ENCODE assay signal across 8 cellular contexts in genomic region chr1:218299416-218299815, GRCh38. TPM values are rescaled to one million over a fixed set of nuclear protein-coding genes. Genes with fewer than 3 reads are reported as not detected.
DNase-seq lines count a peak whose midpoint lies in the region; ATAC-seq and TF ChIP-seq lines count a peak whose summit lies in the region.

No MANE protein-coding gene starts in this region.

- H3K36me3 ChIP-seq in IMR-90 (ENCODE audit: control insufficient read depth, insufficient read depth, low read length): peaks cover 2% of the 10 kb centered on the region
- no peaks in the 10 kb centered on the region for H3K36me3 ChIP-seq in adrenal gland (replicated peaks in 1 of 2)
- H3K36me3 ChIP-seq in liver (ENCODE audit: control insufficient read depth in 4 of 4, insufficient read depth in 3 of 4, low read depth in 1 of 4, low read length in 3 of 4): peaks cover 0 to 6% (median 3%) of the 10 kb centered on the region in 4 donors

- no peak overlapping the region for H3K9ac ChIP-seq in IMR-90 (ENCODE audit: low read depth, low read length)
- no peak overlapping the region for H3K9ac ChIP-seq in liver (ENCODE audit: low read depth in 1 of 2, low read length in 2 of 2)

- H3K4me1 Mint-ChIP-seq in activated naive CD4-positive, alpha-beta T cell treated with anti-CD3 and anti-CD28 coated beads, Interleukin-2, amount 10 ng/mL, durations not matched to agents 7 days and 5 days: peaks cover 5% of the 10 kb centered on the region

- no peaks in the 10 kb centered on the region for H3K9me3 Mint-ChIP-seq in activated naive CD4-positive, alpha-beta T cell treated with anti-CD3 and anti-CD28 coated beads, Interleukin-2, amount 10 ng/mL, durations not matched to agents 7 days and 5 days

- BruUV-seq in IMR-90 (replicated peaks; lab: Mats Ljungman, UMichigan): no TSS peak

- CTCF ChIA-PET in IMR-90 (lab: Yijun Ruan, JAX): interaction anchor here (0.6 to 1.5 kb wide), 12 partner anchors 10 to 1513 kb away, joined by 3 to 9 read pairs (median 4); partner anchors contain the start of gene RRP15
- CTCF ChIA-PET in activated naive CD4-positive, alpha-beta T cell treated with anti-CD3 and anti-CD28 coated beads, Interleukin-2, amount 10 ng/mL, durations not matched to agents 7 days and 5 days (lab: Charles Lee): interaction anchor here (0.7 to 1.2 kb wide), 3 partner anchors 9 to 31 kb away, joined by 3 to 5 read pairs (median 5); no protein-coding TSS in a partner anchor

- no peak overlapping the region for H2BK20ac ChIP-seq in IMR-90 (ENCODE audit: low read depth, low read length)

- H3K27ac Mint-ChIP-seq in activated naive CD4-positive, alpha-beta T cell treated with anti-CD3 and anti-CD28 coated beads, Interleukin-2, amount 10 ng/mL, durations not matched to agents 7 days and 5 days: no peak overlapping the region

- intact Hi-C loops in IMR-90 (cut with micrococcal nuclease) (loop anchor here (1.0 to 2.0 kb wide), 2 partner anchors 1267 to 1513 kb away; no protein-coding TSS in a partner anchor), adrenal gland (cut with DNase I) (no loop called here)

- no peak overlapping the region for H2BK15ac ChIP-seq in IMR-90 (ENCODE audit: low read depth, low read length)

- TF ChIP-seq POLR2A in IMR-90 (IDR thresholded peaks at IDR 0.05; ENCODE audit: low read depth, low read length): no peak
- TF ChIP-seq POLR2A in adrenal gland (IDR thresholded peaks at IDR 0.05): no peak

- no peak overlapping the region for H2BK120ac ChIP-seq in IMR-90 (ENCODE audit: low read depth, low read length)

- H3K79me1 ChIP-seq in IMR-90 (ENCODE audit: low read depth in 1 of 2, low read length in 2 of 2): peaks cover 16 to 25% of the 10 kb centered on the region in 2 experiments; a peak in 3 of 4 replicates

- no peak overlapping the region for H2AK9ac ChIP-seq in IMR-90 (replicated peaks; ENCODE audit: low read depth, low read length, poor library complexity)

- ATAC-seq in IMR-90 (ENCODE audit: low read depth): peak; percentile 89
- no peak for ATAC-seq in HG02623 (IDR thresholded peaks at IDR 0.05; ENCODE audit: unreplicated experiment)

- H3K23ac ChIP-seq in IMR-90 (ENCODE audit: low read depth, low read length): no peak overlapping the region

- no peak overlapping the region for H3K18ac ChIP-seq in IMR-90 (ENCODE audit: low read depth, low read length)

- H3K4me2 ChIP-seq in IMR-90 (ENCODE audit: low read depth, low read length): no peak overlapping the region; the same call in 1 of the 2 replicates

- no peaks in the 10 kb centered on the region for H3K9me3 ChIP-seq in IMR-90 (ENCODE audit: control insufficient read depth, insufficient read depth, low read length)
- no peaks in the 10 kb centered on the region for H3K9me3 ChIP-seq in adrenal gland (replicated peaks in 1 of 3)
- H3K9me3 ChIP-seq in liver (ENCODE audit: control insufficient read depth in 4 of 4, low read length in 3 of 4): no peaks in the 10 kb centered on the region

- no peak overlapping the region for H4K8ac ChIP-seq in IMR-90 (ENCODE audit: low read depth in 2 of 2, low read length in 2 of 2)

- H3K4me1 ChIP-seq in IMR-90 (ENCODE audit: control insufficient read depth, insufficient read depth, low read length) (0 out of 2 replicates have a peak, but pooled peaks cover 1% of the 10 kb centered on the region), adrenal gland (replicated peaks in 1 of 2) (peaks cover 0 to 8% of the 10 kb centered on the region in 2 donors), liver (ENCODE audit: control insufficient read depth in 4 of 4, insufficient read depth in 4 of 4, low read length in 3 of 4) (no peaks in the 10 kb centered on the region)

- H3K4me3 Mint-ChIP-seq in activated naive CD4-positive, alpha-beta T cell treated with anti-CD3 and anti-CD28 coated beads, Interleukin-2, amount 10 ng/mL, durations not matched to agents 7 days and 5 days: no peak overlapping the region

- TF ChIP-seq RAD21 in IMR-90 (IDR thresholded peaks at IDR 0.05; ENCODE audit: low read length) (peak; percentile 68), liver (IDR thresholded peaks at IDR 0.05) (peak; percentile 36 to 67)

- dilution Hi-C loops in IMR-90 (cut with HindIII; ENCODE audit: low sequenced_read_pairs, unreplicated experiment): no loop called here

- H3K27me3 Mint-ChIP-seq in activated naive CD4-positive, alpha-beta T cell treated with anti-CD3 and anti-CD28 coated beads, Interleukin-2, amount 10 ng/mL, durations not matched to agents 7 days and 5 days: no peaks in the 10 kb centered on the region

- DNase-seq in NCI-H82 (lab: John Stamatoyannopoulos, UW): peak; percentile 33
- DNase-seq in NCI-H82 treated with DMSO at 0.1 percent for 48 hours (lab: John Stamatoyannopoulos, UW; ENCODE audit: unreplicated experiment): no peak
- peak; percentile 77 for DNase-seq in IMR-90
- no peak for DNase-seq in adrenal gland
- DNase-seq in activated CD8-positive, alpha-beta memory T cell treated with anti-CD3 and anti-CD28 coated beads, Interleukin-2, amount 50 U/mL, for 48 hours: no peak
- no peak for DNase-seq in activated naive CD4-positive, alpha-beta T cell treated with anti-CD3 and anti-CD28 coated beads, Interleukin-2, amount 10 ng/mL, durations not matched to agents 7 days and 5 days

- no peak overlapping the region for H4K5ac ChIP-seq in IMR-90 (ENCODE audit: low read depth, low read length)

- in situ Hi-C loops in IMR-90 (cut with MboI; ENCODE audit: low sequenced_read_pairs): no loop called here

- H3K14ac ChIP-seq in IMR-90 (replicated peaks; ENCODE audit: low read depth, low read length): no peak overlapping the region

- TF ChIP-seq CTCF in IMR-90 (conservative IDR thresholded peaks at IDR 0.05; ENCODE audit: low read depth, low read length) (peak; percentile 65), adrenal gland (IDR thresholded peaks at IDR 0.05) (peak; percentile 12 to 45 (median 34)), liver (IDR thresholded peaks at IDR 0.05; ENCODE audit: low read depth, low read length, missing input control) (no peak)

- H3K36me3 Mint-ChIP-seq in activated naive CD4-positive, alpha-beta T cell treated with anti-CD3 and anti-CD28 coated beads, Interleukin-2, amount 10 ng/mL, durations not matched to agents 7 days and 5 days: peaks cover 6% of the 10 kb centered on the region

- H2BK5ac ChIP-seq in IMR-90 (ENCODE audit: low read depth, low read length, poor library complexity, severe bottlenecking): peak overlapping the region; percentile 46

- H3K27ac ChIP-seq in IMR-90 (ENCODE audit: insufficient read depth, low read length): no peak overlapping the region
- H3K27ac ChIP-seq in adrenal gland: no peak overlapping the region
- H3K27ac ChIP-seq in liver (ENCODE audit: low read depth in 1 of 2, low read length in 2 of 2): no peak overlapping the region

- no peak overlapping the region for H3K56ac ChIP-seq in IMR-90 (ENCODE audit: extremely low read depth, insufficient read depth, low read length)

- H3K4ac ChIP-seq in IMR-90 (ENCODE audit: low read depth, low read length): no peak overlapping the region; the same call in 1 of the 2 replicates

- no peaks in the 10 kb centered on the region for H4K20me1 ChIP-seq in IMR-90 (ENCODE audit: insufficient read depth, low read length)

- no peak overlapping the region for H2AFZ ChIP-seq in IMR-90 (replicated peaks; ENCODE audit: low read length, poor library complexity)

- H3K27me3 ChIP-seq in IMR-90 (ENCODE audit: control insufficient read depth, insufficient read depth, low read length) (no peaks in the 10 kb centered on the region), adrenal gland (no peaks in the 10 kb centered on the region), liver (ENCODE audit: control insufficient read depth in 4 of 4, insufficient read depth in 4 of 4, low read length in 3 of 4) (no peaks in the 10 kb centered on the region)

- POLR2A ChIA-PET in IMR-90 (lab: Charles Lee; ENCODE audit: unreplicated experiment): no interaction called here

- WGBS in IMR-90 (ENCODE audit: extremely low coverage in 2 of 2, insufficient read length in 1 of 2), 2 experiments: 60% methylated on average over 1 of the region's 2 CpGs; no CpG with 5 or more reads in 1 of the 2 experiments
- WGBS in adrenal gland, 4 donors: 38 to 53% (median 46%) methylated on average over 2 of the region's 2 CpGs
- 85% methylated on average over 2 of the region's 2 CpGs for WGBS in liver

- H3K4me3 ChIP-seq in IMR-90 (ENCODE audit: insufficient read depth, low read depth, low read length): no peak overlapping the region
- H3K4me3 ChIP-seq in adrenal gland: no peak overlapping the region
- no peak overlapping the region for H3K4me3 ChIP-seq in liver (ENCODE audit: low read depth in 1 of 3, low read length in 3 of 3)

- H3K9me1 ChIP-seq in IMR-90 (ENCODE audit: insufficient read depth, low read length): no peaks in the 10 kb centered on the region

- no peak overlapping the region for H2AK5ac ChIP-seq in IMR-90 (ENCODE audit: low read depth, low read length)

- H4K91ac ChIP-seq in IMR-90 (ENCODE audit: insufficient read depth, low read depth, low read length): no peak overlapping the region

TF ChIP-seq in IMR-90, 13 proteins besides CTCF, POLR2A, EP300 and RAD21 (continues in another document):
- TF ChIP-seq NFE2L2 (IDR thresholded peaks at IDR 0.05; ENCODE audit: low read depth, low read length): no peak
- peak; percentile 34; the same call in 1 of the 2 replicates for TF ChIP-seq SMC3 (IDR thresholded peaks at IDR 0.05; ENCODE audit: low read depth, low read length)
- no peak for TF ChIP-seq RFX5 (IDR thresholded peaks at IDR 0.05; ENCODE audit: low read depth, low read length)
- no peak for TF ChIP-seq RCOR1 (IDR thresholded peaks at IDR 0.05; ENCODE audit: insufficient replicate concordance, low read length)

TF ChIP-seq in liver, 16 proteins besides CTCF, POLR2A, EP300 and RAD21 (continues in another document):
- no peak for TF ChIP-seq SP1 (IDR thresholded peaks at IDR 0.05)
- no peak for TF ChIP-seq TAF1 (conservative IDR thresholded peaks at IDR 0.05)
- no peak for TF ChIP-seq HNF4G (IDR thresholded peaks at IDR 0.05)

RNA-seq across cellular contexts. Expression of gene RRP15, which starts 14.3 kb away (rescaled TPM):
- total RNA-seq in IMR-90 (2012; rRNA removed) (4.1 and 8.9 TPM in 2 replicates), adrenal gland (10 to 100 TPM in 4 of 8 donors, 1 to 10 TPM in 4; 1.5 to 19.3 (median 11.1) TPM), liver (1 to 10 TPM; 4.9 to 5.5 TPM)
- polyA plus RNA-seq in IMR-90 (2012; rRNA removed) (1.7 and 3.1 TPM in 2 replicates), adrenal gland (10 to 100 TPM in 1 of 3 donors, 1 to 10 TPM in 2; 1.3 to 24.0 (median 2.8) TPM), liver (1 to 10 TPM; 2.4 to 9.2 TPM)
- 0.20 and 0.28 TPM in 2 replicates for polyA plus RNA-seq in IMR-90 (2012; cell fraction: cytosol; rRNA removed)
- 0.24 and 1.7 TPM in 2 replicates for polyA plus RNA-seq in IMR-90 (2012; cell fraction: nucleus; rRNA removed; ENCODE audit: low replicate concordance)

RNA-seq across cellular contexts. Expression of gene TGFB2, which starts 45.7 kb away (rescaled TPM):
- 3.8 and 5.3 TPM in 2 replicates for total RNA-seq in IMR-90 (2012; rRNA removed)
- 2.3 and 3.7 TPM in 2 replicates for polyA plus RNA-seq in IMR-90 (2012; rRNA removed)
- 0.87 and 1.2 TPM in 2 replicates for polyA plus RNA-seq in IMR-90 (2012; cell fraction: cytosol; rRNA removed)
- 0.58 and 2.9 TPM in 2 replicates for polyA plus RNA-seq in IMR-90 (2012; cell fraction: nucleus; rRNA removed; ENCODE audit: low replicate concordance)
- total RNA-seq in adrenal gland: 1 to 10 TPM in 7 of 8 donors, under 1 TPM in 1; 0.94 to 4.2 (median 1.7) TPM
- 1 to 10 TPM in 1 of 3 donors, under 1 TPM in 2; 0.24 to 1.8 (median 0.54) TPM for polyA plus RNA-seq in adrenal gland
- under 1 TPM; 0.51 to 0.75 TPM for total RNA-seq in liver
- polyA plus RNA-seq in liver: under 1 TPM; 0.21 to 0.31 TPM

Comparison
In these comparisons a context has a peak if more than half of its experiments do, and no peak if none do; other contexts are left out.
1. DNase-seq: peak in NCI-H82 (single experiment) and IMR-90 (single experiment); none in NCI-H82 treated with DMSO at 0.1 percent for 48 hours (single experiment), adrenal gland (0 of 7), activated CD8-positive, alpha-beta memory T cell treated with anti-CD3 and anti-CD28 coated beads, Interleukin-2, amount 50 U/mL, for 48 hours (single experiment) and activated naive CD4-positive, alpha-beta T cell treated with anti-CD3 and anti-CD28 coated beads, Interleukin-2, amount 10 ng/mL, durations not matched to agents 7 days and 5 days (single experiment).